Comparison of ENCODE assay signal across 18 cellular contexts in the genomic region with DNA sequence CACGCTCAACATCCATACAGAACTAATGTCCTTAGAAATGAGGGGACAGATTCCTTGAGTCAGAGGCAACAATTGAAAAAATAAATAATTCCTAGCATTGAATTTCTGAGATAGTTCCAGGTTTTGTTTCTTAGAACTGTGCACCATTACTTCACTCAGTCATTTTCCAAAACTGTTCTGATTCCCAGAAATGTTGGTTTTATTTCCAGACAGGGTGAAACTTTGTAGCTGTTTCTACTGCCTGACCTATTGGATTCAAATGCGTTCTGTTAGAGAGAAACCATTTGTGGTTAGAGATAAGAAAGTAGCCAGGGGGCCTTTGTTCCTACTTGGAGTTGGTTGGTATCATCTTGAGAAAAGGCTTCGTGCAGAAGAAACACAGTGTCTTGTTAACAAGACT. TPM values are rescaled to one million over a fixed set of nuclear protein-coding genes. Genes with fewer than 3 reads are reported as not detected.
A peak's percentile ranks its signal among the peaks of the same experiment; 100 is the strongest.
DNase-seq lines count a peak whose midpoint lies in the region; TF ChIP-seq lines count a peak whose summit lies in the region.
"Had no signal": no experiment of that assay in that cellular context is flagged by ENCODE, and none has a peak within 500 bp of the region (broad histone marks: within the 10 kb centered on the region; RNA-seq: fewer than 3 reads in every experiment).

No MANE protein-coding gene starts in this region.

- H3K27ac ChIP-seq in ascending aorta, result peak overlapping the region; percentile 74 to 91
- peak overlapping the region; percentile 35 to 76 for H3K27ac ChIP-seq in ovary
- H3K27ac ChIP-seq: BLaER1 treated with 17β-estradiol and CSF1 and Interleukin-3, amounts not matched to agents 10 nM and 100 nM had no signal

- peaks cover 33 to 61% of the 10 kb centered on the region in 2 donors for H3K4me1 ChIP-seq in ascending aorta
- peaks cover 37% of the 10 kb centered on the region for H3K4me1 ChIP-seq in ovary (ENCODE audit: insufficient read depth)

- peak; percentile 3 for DNase-seq in COLO829 (ENCODE audit: low spot score)
- peak in 1 of 2 donors; percentile 15 for DNase-seq in ascending aorta (ENCODE audit: low spot score in 2 of 2)
- DNase-seq in fibroblast of the aortic adventitia (ENCODE audit: low read depth), result peak; percentile 91
- peak in 1 of 5 donors; percentile 15 for DNase-seq in ovary
- no peak for DNase-seq in GDM1 (lab: John Stamatoyannopoulos, UW)
- DNase-seq in NCI-H446 treated with DMSO at 0.1 percent for 48 hours (lab: John Stamatoyannopoulos, UW), result no peak
- no peak for DNase-seq in DMS53 (lab: John Stamatoyannopoulos, UW)
- no peak for DNase-seq in SW480 (ENCODE audit: low spot score)
- DNase-seq: activated CD4-positive, alpha-beta T cell treated with anti-CD3 and anti-CD28 coated beads, Interleukin-2, amount 50 U/mL, for 4 hours; activated naive CD4-positive, alpha-beta T cell treated with Interleukin-2 at 50 U/mL for 16 hours; activated T-cell treated with anti-CD3 and anti-CD28 coated beads for 4 hours; DMS79; MV-4-11; NCI-H2107; NCI-H526 treated with DMSO at 0.1 percent for 48 hours had no signal

- TF ChIP-seq CTCF in ascending aorta (IDR thresholded peaks at IDR 0.05) (no peak), fibroblast of the aortic adventitia (IDR thresholded peaks at IDR 0.05; ENCODE audit: insufficient read depth, low read length) (no peak), ovary (IDR thresholded peaks at IDR 0.05) (no peak)

- H3K4me3 ChIP-seq in ascending aorta, result peak overlapping the region in 1 of 2 donors; percentile 32
- no peak overlapping the region for H3K4me3 ChIP-seq in fibroblast of the aortic adventitia (ENCODE audit: low read depth, low read length)
- H3K4me3 ChIP-seq in ovary, result no peak overlapping the region
- H3K4me3 ChIP-seq: BLaER1 treated with 17β-estradiol and CSF1 and Interleukin-3, amounts not matched to agents 10 nM and 100 nM; smooth muscle cell had no signal

- WGBS in ovary, 3 donors, result 11 to 17% (median 14%) methylated on average over 3 of the region's 3 CpGs

- TF ChIP-seq POLR2A in ovary (IDR thresholded peaks at IDR 0.05), result no peak

- intact Hi-C loops in ascending aorta (cut with DNase I) (no loop called here), ovary (cut with DNase I) (no loop called here)

- H3K9me3 ChIP-seq in ascending aorta, result no peaks in the 10 kb centered on the region
- H3K9me3 ChIP-seq in ovary, result no peaks in the 10 kb centered on the region
- H3K9me3 ChIP-seq: BLaER1 treated with 17β-estradiol and CSF1 and Interleukin-3, amounts not matched to agents 10 nM and 100 nM had no signal

- peak; percentile 82 for TF ChIP-seq EP300 in ovary (IDR thresholded peaks at IDR 0.05)

- no peaks in the 10 kb centered on the region for H3K27me3 ChIP-seq in ascending aorta
- H3K27me3 ChIP-seq in ovary, result no peaks in the 10 kb centered on the region
- H3K27me3 ChIP-seq: BLaER1 treated with 17β-estradiol and CSF1 and Interleukin-3, amounts not matched to agents 10 nM and 100 nM had no signal

- H3K36me3 ChIP-seq in ascending aorta (no peaks in the 10 kb centered on the region), ovary (no peaks in the 10 kb centered on the region)

RNA-seq across cellular contexts. Expression of gene DEPP1, which starts 8.1 kb away (rescaled TPM):
- 309 TPM for total RNA-seq in ascending aorta
- total RNA-seq in fibroblast of the aortic adventitia (ENCODE audit: low replicate concordance), result 17.3 and 73.8 TPM in 2 replicates
- 100 to 1,000 TPM in 5 of 7 donors, 10 to 100 TPM in 2; 35.6 to 511 (median 174) TPM for total RNA-seq in ovary
- 100 to 1,000 TPM in 1 of 2 donors, 10 to 100 TPM in 1; 56.7 to 603 TPM for polyA plus RNA-seq in ovary
- total RNA-seq: natural killer cell had no signal

RNA-seq across cellular contexts. Expression of gene ZNF22, which starts 14.1 kb away (rescaled TPM):
- 1.6 TPM for total RNA-seq in ascending aorta
- total RNA-seq in fibroblast of the aortic adventitia (ENCODE audit: low replicate concordance), result 4.4 and 16.6 TPM in 2 replicates
- 10 to 100 TPM; 19.4 to 38.0 (median 28.6) TPM for total RNA-seq in ovary
- polyA plus RNA-seq in ovary, result 10 to 100 TPM; 25.5 to 27.4 TPM

RNA-seq across cellular contexts. Expression of gene RASSF4, which starts 27.1 kb away (rescaled TPM):
- total RNA-seq in ascending aorta (40.0 TPM), fibroblast of the aortic adventitia (ENCODE audit: low replicate concordance) (1.9 and 3.8 TPM in 2 replicates), ovary (10 to 100 TPM in 3 of 7 donors, 1 to 10 TPM in 4; 4.8 to 21.9 (median 7.3) TPM)
- polyA plus RNA-seq in ovary, result 1 to 10 TPM; 8.1 to 9.7 TPM

Comparison
In these comparisons a context has a peak if more than half of its experiments do, and no peak if none do; other contexts are left out.
1. DNase-seq: peak in COLO829 (single experiment) and fibroblast of the aortic adventitia (single experiment); none in GDM1 (single experiment), NCI-H446 treated with DMSO at 0.1 percent for 48 hours (single experiment), DMS53 (single experiment) and SW480 (single experiment).